Comparison of ENCODE assay signal across 25 cellular contexts in genomic region chr16:22874394-22874793, GRCh38.
"Had no signal": no experiment of that assay in that cellular context is flagged by ENCODE, and none has a peak within 500 bp of the region (broad histone marks: within the 10 kb centered on the region; RNA-seq: fewer than 3 reads in every experiment).

No MANE protein-coding gene starts in this region.

- H3K36me3 ChIP-seq: ascending aorta, neutrophil, ovary, right lobe of liver, tibial nerve had no signal

- H3K4me3 ChIP-seq: ascending aorta, ovary, right lobe of liver, tibial nerve had no signal

- H3K9me3 ChIP-seq: ascending aorta, neutrophil, ovary, right lobe of liver, tibial nerve had no signal

- H3K27me3 ChIP-seq: ascending aorta, neutrophil, ovary, right lobe of liver, tibial nerve had no signal

- H3K9me3 Mint-ChIP-seq: activated CD4-positive, alpha-beta memory T cell treated with anti-CD3 and anti-CD28 coated beads for 36 hours; activated naive CD4-positive, alpha-beta T cell treated with anti-CD3 and anti-CD28 coated beads, Interleukin-2, amount 10 ng/mL, durations not matched to agents 7 days and 5 days; activated naive CD8-positive, alpha-beta T cell treated with anti-CD3 and anti-CD28 coated beads, Interleukin-2, amount 10 ng/mL, durations not matched to agents 7 days and 5 days; activated T-cell treated with anti-CD3 and anti-CD28 coated beads, Interleukin-2, amount 50 U/mL, for 24 hours; dendritic cell treated with granulocyte-macrophage colony-stimulating factor and Interleukin-4, amounts not matched to agents 40 ng/mL and 50 ng/mL, for 4 days; endodermal cell; nephron had no signal

- H3K4me1 Mint-ChIP-seq: activated naive CD4-positive, alpha-beta T cell treated with anti-CD3 and anti-CD28 coated beads, Interleukin-2, amount 10 ng/mL, durations not matched to agents 7 days and 5 days; activated naive CD8-positive, alpha-beta T cell treated with anti-CD3 and anti-CD28 coated beads, Interleukin-2, amount 10 ng/mL, durations not matched to agents 7 days and 5 days; brain; endodermal cell; nephron had no signal

- H3K27ac Mint-ChIP-seq: activated CD4-positive, alpha-beta memory T cell treated with anti-CD3 and anti-CD28 coated beads for 36 hours; activated naive CD4-positive, alpha-beta T cell treated with anti-CD3 and anti-CD28 coated beads, Interleukin-2, amount 10 ng/mL, durations not matched to agents 7 days and 5 days; activated naive CD8-positive, alpha-beta T cell treated with anti-CD3 and anti-CD28 coated beads, Interleukin-2, amount 10 ng/mL, durations not matched to agents 7 days and 5 days; activated T-cell treated with anti-CD3 and anti-CD28 coated beads, Interleukin-2, amount 50 U/mL, for 24 hours; dendritic cell treated with granulocyte-macrophage colony-stimulating factor and Interleukin-4, amounts not matched to agents 40 ng/mL and 50 ng/mL, for 4 days; endodermal cell; nephron; progenitor cell of endocrine pancreas had no signal

- H3K4me3 Mint-ChIP-seq: activated CD4-positive, alpha-beta memory T cell treated with anti-CD3 and anti-CD28 coated beads for 36 hours; activated naive CD4-positive, alpha-beta T cell treated with anti-CD3 and anti-CD28 coated beads, Interleukin-2, amount 10 ng/mL, durations not matched to agents 7 days and 5 days; activated naive CD8-positive, alpha-beta T cell treated with anti-CD3 and anti-CD28 coated beads, Interleukin-2, amount 10 ng/mL, durations not matched to agents 7 days and 5 days; activated T-cell treated with anti-CD3 and anti-CD28 coated beads, Interleukin-2, amount 50 U/mL, for 24 hours; brain; dendritic cell treated with granulocyte-macrophage colony-stimulating factor and Interleukin-4, amounts not matched to agents 40 ng/mL and 50 ng/mL, for 4 days; endodermal cell; nephron had no signal

- H3K4me1 ChIP-seq: ascending aorta, right lobe of liver, tibial nerve had no signal

- ATAC-seq: esophagus mucosa, left colon, right lobe of liver had no signal

- H3K27ac ChIP-seq: ascending aorta, neutrophil, ovary, right lobe of liver, tibial nerve, VCaP had no signal

- DNase-seq: activated CD4-positive, alpha-beta memory T cell treated with anti-CD3 and anti-CD28 coated beads for 36 hours; activated CD4-positive, alpha-beta T cell treated with anti-CD3 and anti-CD28 coated beads for 48 hours; activated CD8-positive, alpha-beta memory T cell treated with anti-CD3 and anti-CD28 coated beads, Interleukin-2, amount 50 U/mL, for 48 hours; activated gamma-delta T cell; activated naive CD4-positive, alpha-beta T cell treated with anti-CD3 and anti-CD28 coated beads, Interleukin-2, amount 10 ng/mL, durations not matched to agents 7 days and 5 days; activated naive CD8-positive, alpha-beta T cell treated with anti-CD3 and anti-CD28 coated beads, Interleukin-2, amount 10 ng/mL, durations not matched to agents 7 days and 5 days; activated T-cell treated with anti-CD3 and anti-CD28 coated beads, Interleukin-2, amount 50 U/mL, for 24 hours; endodermal cell; head of caudate nucleus; hippocampal formation; left colon; mammary epithelial cell; ovary; right lobe of liver; stimulated activated CD4-positive, alpha-beta T cell treated with anti-CD3 and anti-CD28 coated beads, Interleukin-2, amount 100 ng/mL, for 48 hours; stimulated activated naive CD4-positive, alpha-beta T cell treated with Interleukin-2 at 50 U/mL for 16 hours had no signal

- H3K36me3 Mint-ChIP-seq: activated CD4-positive, alpha-beta memory T cell treated with anti-CD3 and anti-CD28 coated beads for 36 hours; activated naive CD4-positive, alpha-beta T cell treated with anti-CD3 and anti-CD28 coated beads, Interleukin-2, amount 10 ng/mL, durations not matched to agents 7 days and 5 days; activated naive CD8-positive, alpha-beta T cell treated with anti-CD3 and anti-CD28 coated beads, Interleukin-2, amount 10 ng/mL, durations not matched to agents 7 days and 5 days; brain had no signal
